Comparison of ENCODE assay signal across 28 cellular contexts in the genomic region with DNA sequence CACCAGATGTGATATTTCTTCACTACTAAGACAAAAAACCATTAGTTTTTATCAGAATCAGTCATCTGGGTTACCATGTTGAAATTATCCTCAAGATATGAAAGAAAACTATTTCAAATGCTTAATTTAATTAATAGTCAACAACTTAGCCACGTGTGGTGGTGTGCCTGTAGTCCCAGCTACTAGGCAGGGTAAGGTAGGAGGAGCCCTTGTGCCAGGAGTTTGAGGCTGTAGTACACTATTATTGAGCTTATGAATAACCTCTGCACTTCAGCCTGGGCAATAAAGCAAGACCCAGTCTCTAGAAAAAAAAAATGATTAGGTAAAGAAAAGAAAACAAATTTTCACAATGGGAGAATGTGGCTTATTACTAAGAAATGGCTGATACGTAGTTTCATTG.
"Had no signal": no experiment of that assay in that cellular context is flagged by ENCODE, and none has a peak within 500 bp of the region (broad histone marks: within the 10 kb centered on the region; RNA-seq: fewer than 3 reads in every experiment).

No MANE protein-coding gene starts in this region.

- H3K36me3 ChIP-seq: adrenal gland had no signal

- H3K27ac Mint-ChIP-seq: activated CD4-positive, alpha-beta memory T cell treated with anti-CD3 and anti-CD28 coated beads, Interleukin-2, amount 10 ng/mL, durations not matched to agents 7 days and 5 days; activated CD4-positive, alpha-beta T cell treated with anti-CD3 and anti-CD28 coated beads for 36 hours; activated CD4-positive, alpha-beta T cell treated with anti-CD3 and anti-CD28 coated beads, Interleukin-2, amount 10 ng/mL, durations not matched to agents 24 days and 14 days; activated naive CD4-positive, alpha-beta T cell treated with anti-CD3 and anti-CD28 coated beads for 36 hours; activated naive CD4-positive, alpha-beta T cell treated with anti-CD3 and anti-CD28 coated beads, Interleukin-2, amount 50 U/mL, for 24 hours; activated naive CD8-positive, alpha-beta T cell treated with anti-CD3 and anti-CD28 coated beads for 36 hours; activated naive CD8-positive, alpha-beta T cell treated with anti-CD3 and anti-CD28 coated beads, Interleukin-2, amount 50 U/mL, for 24 hours; activated T-helper 1 cell treated with anti-CD3 and anti-CD28 coated beads, Interleukin-12 subunit alpha, Interleukin-12 subunit beta, Interleukin-2, Interleukin-4 antibody, amounts not matched to agents 30 ng/mL and 10 ng/mL and 1 ng/mL, durations not matched to agents 14 hours and 24 hours and 36 hours; activated T-helper 2 cell treated with anti-CD3 and anti-CD28 coated beads, Interferon-gamma antibody, Interleukin-2, Interleukin-4, amounts not matched to agents 10 μg/mL and 5 μg/mL and 100 μg/mL, durations not matched to agents 14 hours and 24 hours and 36 hours had no signal

- ATAC-seq: activated CD4-positive, alpha-beta T cell treated with anti-CD3 and anti-CD28 coated beads for 36 hours; activated naive CD8-positive, alpha-beta T cell treated with anti-CD3 and anti-CD28 coated beads, Interleukin-2, amount 50 U/mL, for 24 hours; body of pancreas; foreskin keratinocyte; gastrocnemius medialis; heart left ventricle had no signal

- H3K4me3 ChIP-seq: adrenal gland, body of pancreas, esophagus muscularis mucosa, gastrocnemius medialis, heart left ventricle had no signal

- H3K9me3 ChIP-seq: adrenal gland, body of pancreas, esophagus muscularis mucosa, gastrocnemius medialis, heart left ventricle had no signal

- H3K4me1 ChIP-seq: adrenal gland, body of pancreas, esophagus muscularis mucosa, foreskin keratinocyte, gastrocnemius medialis, heart left ventricle had no signal

- DNase-seq: activated CD4-positive, alpha-beta memory T cell treated with anti-CD3 and anti-CD28 coated beads, Interleukin-2, amount 10 ng/mL, durations not matched to agents 7 days and 5 days; activated CD4-positive, alpha-beta T cell treated with anti-CD3 and anti-CD28 coated beads for 36 hours; activated CD4-positive, alpha-beta T cell treated with anti-CD3 and anti-CD28 coated beads, Interleukin-2, amount 10 ng/mL, durations not matched to agents 24 days and 14 days; activated CD4-positive, alpha-beta T cell treated with anti-CD3 and anti-CD28 coated beads, Interleukin-2, amount 50 U/mL, for 4 hours; activated CD4-positive, CD25-positive, alpha-beta regulatory T cell; activated CD4-positive, CD25-positive, alpha-beta regulatory T cell treated with anti-CD3 and anti-CD28 coated beads, Interleukin-2, amount 50 U/mL, for 72 hours; activated CD8-positive, alpha-beta memory T cell treated with anti-CD3 and anti-CD28 coated beads, Interleukin-2, amount 50 U/mL, for 48 hours; activated effector memory CD4-positive, alpha-beta T cell treated with anti-CD3 and anti-CD28 coated beads, Interleukin-2, amount 50 U/mL, for 16 hours; activated naive CD4-positive, alpha-beta T cell treated with anti-CD3 and anti-CD28 coated beads for 36 hours; activated naive CD8-positive, alpha-beta T cell treated with anti-CD3 and anti-CD28 coated beads for 36 hours; activated naive CD8-positive, alpha-beta T cell treated with anti-CD3 and anti-CD28 coated beads, Interleukin-2, amount 50 U/mL, for 24 hours; activated T-cell treated with anti-CD3 and anti-CD28 coated beads for 4 hours; activated T-cell treated with anti-CD3 and anti-CD28 coated beads, Interleukin-2, amount 50 U/mL, for 48 hours; adrenal gland; amygdala; aorta; body of pancreas; caudate nucleus; effector CD8-positive, alpha-beta T cell; foreskin keratinocyte; gastrocnemius medialis; glutamatergic neuron; heart left ventricle; T-helper 2 cell had no signal

- H3K27me3 Mint-ChIP-seq: activated CD4-positive, alpha-beta memory T cell treated with anti-CD3 and anti-CD28 coated beads, Interleukin-2, amount 10 ng/mL, durations not matched to agents 7 days and 5 days; activated CD4-positive, alpha-beta T cell treated with anti-CD3 and anti-CD28 coated beads for 36 hours; activated CD4-positive, alpha-beta T cell treated with anti-CD3 and anti-CD28 coated beads, Interleukin-2, amount 10 ng/mL, durations not matched to agents 24 days and 14 days; activated naive CD4-positive, alpha-beta T cell treated with anti-CD3 and anti-CD28 coated beads, Interleukin-2, amount 50 U/mL, for 24 hours; activated naive CD8-positive, alpha-beta T cell treated with anti-CD3 and anti-CD28 coated beads for 36 hours; activated naive CD8-positive, alpha-beta T cell treated with anti-CD3 and anti-CD28 coated beads, Interleukin-2, amount 50 U/mL, for 24 hours had no signal

- H3K27me3 ChIP-seq: adrenal gland, body of pancreas, esophagus muscularis mucosa, foreskin keratinocyte, gastrocnemius medialis, heart left ventricle had no signal

- H3K4me3 Mint-ChIP-seq: activated CD4-positive, alpha-beta memory T cell treated with anti-CD3 and anti-CD28 coated beads, Interleukin-2, amount 10 ng/mL, durations not matched to agents 7 days and 5 days; activated CD4-positive, alpha-beta T cell treated with anti-CD3 and anti-CD28 coated beads for 36 hours; activated CD4-positive, alpha-beta T cell treated with anti-CD3 and anti-CD28 coated beads, Interleukin-2, amount 10 ng/mL, durations not matched to agents 24 days and 14 days; activated naive CD4-positive, alpha-beta T cell treated with anti-CD3 and anti-CD28 coated beads for 36 hours; activated naive CD4-positive, alpha-beta T cell treated with anti-CD3 and anti-CD28 coated beads, Interleukin-2, amount 50 U/mL, for 24 hours; activated naive CD8-positive, alpha-beta T cell treated with anti-CD3 and anti-CD28 coated beads for 36 hours; activated naive CD8-positive, alpha-beta T cell treated with anti-CD3 and anti-CD28 coated beads, Interleukin-2, amount 50 U/mL, for 24 hours; activated T-helper 1 cell treated with anti-CD3 and anti-CD28 coated beads, Interleukin-12 subunit alpha, Interleukin-12 subunit beta, Interleukin-2, Interleukin-4 antibody, amounts not matched to agents 30 ng/mL and 10 ng/mL and 1 ng/mL, durations not matched to agents 14 hours and 24 hours and 36 hours had no signal

- H3K9me3 Mint-ChIP-seq: activated CD4-positive, alpha-beta memory T cell treated with anti-CD3 and anti-CD28 coated beads, Interleukin-2, amount 10 ng/mL, durations not matched to agents 7 days and 5 days; activated naive CD4-positive, alpha-beta T cell treated with anti-CD3 and anti-CD28 coated beads for 36 hours; activated naive CD4-positive, alpha-beta T cell treated with anti-CD3 and anti-CD28 coated beads, Interleukin-2, amount 50 U/mL, for 24 hours; activated naive CD8-positive, alpha-beta T cell treated with anti-CD3 and anti-CD28 coated beads for 36 hours; activated naive CD8-positive, alpha-beta T cell treated with anti-CD3 and anti-CD28 coated beads, Interleukin-2, amount 50 U/mL, for 24 hours; activated T-helper 1 cell treated with anti-CD3 and anti-CD28 coated beads, Interleukin-12 subunit alpha, Interleukin-12 subunit beta, Interleukin-2, Interleukin-4 antibody, amounts not matched to agents 30 ng/mL and 10 ng/mL and 1 ng/mL, durations not matched to agents 14 hours and 24 hours and 36 hours had no signal

- H3K27ac ChIP-seq: adrenal gland, body of pancreas, esophagus muscularis mucosa, foreskin keratinocyte, gastrocnemius medialis, heart left ventricle had no signal
